In the genomic region with DNA sequence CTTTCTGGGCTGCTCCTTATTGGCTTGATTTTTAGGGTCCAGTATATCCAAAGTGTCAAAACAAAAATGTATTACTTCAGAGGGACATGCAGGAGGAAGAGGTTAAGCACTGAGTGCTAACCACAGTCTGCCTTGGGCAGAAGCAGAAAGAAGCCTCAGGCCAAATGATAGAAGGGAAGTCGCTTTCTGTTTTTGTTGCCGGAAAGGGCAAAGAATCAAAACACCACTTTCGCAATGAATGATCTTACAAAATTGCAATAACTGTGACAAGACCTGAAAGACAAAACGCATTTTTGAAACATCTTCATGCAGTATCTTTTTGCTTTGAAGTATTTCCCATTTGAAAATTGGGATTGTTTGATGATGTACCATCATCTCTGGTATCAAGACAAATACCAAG, we compare ENCODE assay signal across 8 cellular contexts.
A peak's percentile ranks its signal among the peaks of the same experiment; 100 is the strongest.
DNase-seq lines count a peak whose midpoint lies in the region; ATAC-seq and TF ChIP-seq lines count a peak whose summit lies in the region.

No MANE protein-coding gene starts in this region.

- TF ChIP-seq EP300 in esophagus muscularis mucosa (IDR thresholded peaks at IDR 0.05) = no peak

- no peaks in the 10 kb centered on the region for H3K36me3 Mint-ChIP-seq in activated naive CD8-positive, alpha-beta T cell treated with anti-CD3 and anti-CD28 coated beads, Interleukin-2, amount 50 U/mL, for 24 hours (ENCODE audit: low read depth)

- peaks cover 43% of the 10 kb centered on the region for H3K4me1 Mint-ChIP-seq in activated naive CD8-positive, alpha-beta T cell treated with anti-CD3 and anti-CD28 coated beads, Interleukin-2, amount 50 U/mL, for 24 hours

- TF ChIP-seq CTCF in GM13977 (IDR thresholded peaks at IDR 0.05; ENCODE audit: extremely low read depth, insufficient read depth, missing control alignments) (no peak), esophagus muscularis mucosa (IDR thresholded peaks at IDR 0.05) (no peak)

- peak overlapping the region; percentile 67 for H3K27ac Mint-ChIP-seq in activated naive CD8-positive, alpha-beta T cell treated with anti-CD3 and anti-CD28 coated beads, Interleukin-2, amount 50 U/mL, for 24 hours

- intact Hi-C loops in esophagus muscularis mucosa (cut with DNase I) = no loop called here

- no peak overlapping the region for H3K27ac ChIP-seq in esophagus muscularis mucosa (replicated peaks in 1 of 4)

- H3K4me3 Mint-ChIP-seq in activated naive CD8-positive, alpha-beta T cell treated with anti-CD3 and anti-CD28 coated beads, Interleukin-2, amount 50 U/mL, for 24 hours = peak overlapping the region; percentile 39

- 82% methylated on average over 4 of the region's 4 CpGs for WGBS in esophagus muscularis mucosa

- in situ Hi-C loops in GM13977 (cut with MboI; ENCODE audit: low pct_unique_long_range_greater_than_20kb, low sequenced_read_pairs, unreplicated experiment) = no loop called here

- H3K9me3 ChIP-seq in esophagus muscularis mucosa = no peaks in the 10 kb centered on the region

- ATAC-seq in GM21381 (IDR thresholded peaks at IDR 0.05; ENCODE audit: unreplicated experiment) (peak; percentile 81), HG03575 (IDR thresholded peaks at IDR 0.05; ENCODE audit: extremely low read depth, insufficient number of reproducible peaks, low FRiP score, unreplicated experiment) (peak; percentile 66)
- ATAC-seq in activated naive CD8-positive, alpha-beta T cell treated with anti-CD3 and anti-CD28 coated beads, Interleukin-2, amount 50 U/mL, for 24 hours = peak; percentile 85

- no peaks in the 10 kb centered on the region for H3K9me3 Mint-ChIP-seq in activated naive CD8-positive, alpha-beta T cell treated with anti-CD3 and anti-CD28 coated beads, Interleukin-2, amount 50 U/mL, for 24 hours

- H3K36me3 ChIP-seq in esophagus muscularis mucosa = no peaks in the 10 kb centered on the region

- no peaks in the 10 kb centered on the region for H3K27me3 Mint-ChIP-seq in activated naive CD8-positive, alpha-beta T cell treated with anti-CD3 and anti-CD28 coated beads, Interleukin-2, amount 50 U/mL, for 24 hours

- H3K27me3 ChIP-seq in esophagus muscularis mucosa = no peaks in the 10 kb centered on the region

- no peak overlapping the region for H3K4me3 ChIP-seq in esophagus muscularis mucosa

- H3K4me1 ChIP-seq in esophagus muscularis mucosa = peaks cover 4 to 30% (median 24%) of the 10 kb centered on the region in 4 donors

- no peak for TF ChIP-seq POLR2A in esophagus muscularis mucosa (IDR thresholded peaks at IDR 0.05; ENCODE audit: low read depth)

- DNase-seq in GM13977 (ENCODE audit: low spot score) (peak; percentile 51), SW480 (ENCODE audit: low spot score) (no peak), germinal center (ENCODE audit: low spot score) (no peak), NCI-H1417 (lab: John Stamatoyannopoulos, UW) (no peak), esophagus muscularis mucosa (ENCODE audit: extremely low spot score) (no peak)
- no peak for DNase-seq in activated naive CD8-positive, alpha-beta T cell treated with anti-CD3 and anti-CD28 coated beads, Interleukin-2, amount 50 U/mL, for 24 hours
